In genomic region chr1:169109561-169110134, GRCh38 we compare ENCODE assay signal across 8 cellular contexts. TPM values are rescaled to one million over a fixed set of nuclear protein-coding genes. Genes with fewer than 3 reads are reported as not detected.
DNase-seq lines count a peak whose midpoint lies in the region; ATAC-seq and TF ChIP-seq lines count a peak whose summit lies in the region.

No MANE protein-coding gene starts in this region.

- H3K9ac ChIP-seq in HUES6 (ENCODE audit: low read length) (peak overlapping the region; percentile 19), neural progenitor cell (no peak overlapping the region)

- peaks cover 39% of the 10 kb centered on the region for H3K4me1 Mint-ChIP-seq in neural progenitor cell

- H3K4me3 ChIP-seq in HUES6 (ENCODE audit: low read depth, low read length) (peak overlapping the region; percentile 90; the same call in 1 of the 2 replicates), fibroblast of the aortic adventitia (ENCODE audit: low read depth, low read length) (no peak overlapping the region), neural progenitor cell (peak overlapping the region; percentile 18)

- peaks cover 19% of the 10 kb centered on the region for H4K20me1 ChIP-seq in neural progenitor cell (ENCODE audit: low read depth)

- H3K36me3 ChIP-seq in HUES6 (ENCODE audit: control insufficient read depth, insufficient read depth, low read length), result peaks cover 31% of the 10 kb centered on the region
- no peaks in the 10 kb centered on the region for H3K36me3 ChIP-seq in neural progenitor cell

- H3K4me2 ChIP-seq in neural progenitor cell, result peak overlapping the region; percentile 64

- peaks cover 21% of the 10 kb centered on the region for H3K36me3 Mint-ChIP-seq in neural progenitor cell

- DNase-seq in C1 segment of cervical spinal cord (lab: John Stamatoyannopoulos, UW), result peak in 10 of 14 donors; percentile 21 to 73 (median 35)
- DNase-seq in UCSD-AML1 (lab: John Stamatoyannopoulos, UW; ENCODE audit: unreplicated experiment), result peak; percentile 26
- peak; percentile 85 for DNase-seq in fibroblast of the aortic adventitia (ENCODE audit: low read depth)
- peak; percentile 33 for DNase-seq in neural progenitor cell (ENCODE audit: low spot score)
- DNase-seq in stimulated activated CD4-positive, alpha-beta T cell treated with anti-CD3 and anti-CD28 coated beads, Interleukin-4, amount 100 ng/mL, for 24 hours, result no peak

- no peaks in the 10 kb centered on the region for H3K9me3 Mint-ChIP-seq in neural progenitor cell

- peaks cover 49% of the 10 kb centered on the region for H3K79me2 ChIP-seq in neural progenitor cell (ENCODE audit: low read depth)

- peak overlapping the region; percentile 48 for H3K4me3 Mint-ChIP-seq in neural progenitor cell

- no peak overlapping the region for H2AFZ ChIP-seq in neural progenitor cell (replicated peaks)

- H3K27me3 Mint-ChIP-seq in neural progenitor cell (ENCODE audit: insufficient read depth, low read depth), result peaks cover 5% of the 10 kb centered on the region

- H3K9me3 ChIP-seq in HUES6 (ENCODE audit: control insufficient read depth, insufficient read depth, low read depth, low read length), result no peaks in the 10 kb centered on the region
- H3K9me3 ChIP-seq in neural progenitor cell (ENCODE audit: low read depth), result no peaks in the 10 kb centered on the region

- TF ChIP-seq CTCF in fibroblast of the aortic adventitia (IDR thresholded peaks at IDR 0.05; ENCODE audit: insufficient read depth, low read length), result no peak
- TF ChIP-seq CTCF in neural progenitor cell (IDR thresholded peaks at IDR 0.05), result no peak

- peaks cover 7% of the 10 kb centered on the region for H3K27me3 ChIP-seq in HUES6 (ENCODE audit: control insufficient read depth, insufficient read depth, low read length)
- H3K27me3 ChIP-seq in neural progenitor cell, result no peaks in the 10 kb centered on the region

- H3K4me1 ChIP-seq in HUES6 (ENCODE audit: control insufficient read depth, insufficient read depth, low read length), result peaks cover 66% of the 10 kb centered on the region
- peaks cover 24% of the 10 kb centered on the region for H3K4me1 ChIP-seq in neural progenitor cell

- no peak overlapping the region for H3K27ac ChIP-seq in HUES6 (ENCODE audit: low read depth, low read length)
- no peak overlapping the region for H3K27ac ChIP-seq in neural progenitor cell

- H3K27ac Mint-ChIP-seq in neural progenitor cell, result peak overlapping the region; percentile 44

- ATAC-seq in HG03045 (IDR thresholded peaks at IDR 0.05; ENCODE audit: unreplicated experiment) (no peak), GM18907 (IDR thresholded peaks at IDR 0.05; ENCODE audit: unreplicated experiment) (no peak)

- H3F3A ChIP-seq in neural progenitor cell (ENCODE audit: low read depth), result peaks cover 7% of the 10 kb centered on the region

RNA-seq across cellular contexts. Expression of gene ATP1B1, which starts 3.2 kb away (rescaled TPM):
- total RNA-seq in fibroblast of the aortic adventitia (ENCODE audit: low replicate concordance) (13.7 and 39.7 TPM in 2 replicates), neural progenitor cell (ENCODE audit: low replicate concordance) (30.7 and 32.6 TPM in 2 replicates)
